In the genomic region with DNA sequence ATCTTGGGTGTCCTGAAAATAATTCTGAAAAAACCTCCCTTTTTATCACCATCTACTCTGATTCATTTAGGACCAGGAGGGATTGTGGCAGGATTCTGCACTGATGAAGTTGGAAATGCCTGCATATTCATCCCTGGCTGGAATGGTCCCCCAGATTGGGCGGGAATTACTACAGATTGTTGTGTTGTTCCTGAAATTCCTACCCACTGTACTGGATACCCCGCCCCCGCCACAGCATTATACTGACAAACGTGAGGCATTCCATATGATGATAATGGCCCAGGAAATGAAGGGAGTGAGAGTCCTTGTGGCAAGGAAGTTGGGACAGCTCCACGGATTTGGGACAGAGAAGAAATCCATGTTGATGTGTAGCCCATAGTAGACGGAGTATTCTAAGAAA, we compare ENCODE assay signal across 22 cellular contexts.
"Had no signal": no experiment of that assay in that cellular context is flagged by ENCODE, and none has a peak within 500 bp of the region (broad histone marks: within the 10 kb centered on the region; RNA-seq: fewer than 3 reads in every experiment).

No MANE protein-coding gene starts in this region.

- H3K4me3 Mint-ChIP-seq: naive thymus-derived CD4-positive, alpha-beta T cell had no signal

- DNase-seq: dermis blood vessel endothelial cell; dorsolateral prefrontal cortex; effector CD4-positive, alpha-beta T cell; effector memory CD4-positive, alpha-beta T cell; erythroblast; esophagus squamous epithelium; foreskin fibroblast; foreskin melanocyte; gastrocnemius medialis; glutamatergic neuron; head of caudate nucleus; heart right ventricle; hippocampal formation; left cardiac atrium; left lung; left ventricle myocardium superior; lower lobe of right lung; mesenchymal stem cell; midbrain; naive thymus-derived CD4-positive, alpha-beta T cell had no signal

- H3K36me3 ChIP-seq: esophagus squamous epithelium, gastrocnemius medialis, heart right ventricle, left lung, lower lobe of right lung had no signal

- H3K36me3 Mint-ChIP-seq: naive thymus-derived CD4-positive, alpha-beta T cell had no signal

- H3K9me3 Mint-ChIP-seq: naive thymus-derived CD4-positive, alpha-beta T cell had no signal

- H3K27ac Mint-ChIP-seq: naive thymus-derived CD4-positive, alpha-beta T cell had no signal

- H3K4me3 ChIP-seq: coronary artery, dorsolateral prefrontal cortex, esophagus squamous epithelium, gastrocnemius medialis, heart right ventricle, left lung, lower lobe of right lung had no signal

- H3K4me1 Mint-ChIP-seq: naive thymus-derived CD4-positive, alpha-beta T cell had no signal

- H3K27ac ChIP-seq: coronary artery, dorsolateral prefrontal cortex, epithelial cell of prostate, esophagus squamous epithelium, gastrocnemius medialis, heart right ventricle, left lung, lower lobe of right lung had no signal

- H3K4me1 ChIP-seq: esophagus squamous epithelium, gastrocnemius medialis, heart right ventricle, left lung, lower lobe of right lung had no signal

- H3K9me3 ChIP-seq: esophagus squamous epithelium, gastrocnemius medialis, heart right ventricle, left lung, lower lobe of right lung had no signal

- H3K27me3 ChIP-seq: esophagus squamous epithelium, left lung had no signal
